In genomic region chr6:37917568-37917967, GRCh38 we compare ENCODE assay signal across 32 cellular contexts.
"Had no signal": no experiment of that assay in that cellular context is flagged by ENCODE, and none has a peak within 500 bp of the region (broad histone marks: within the 10 kb centered on the region; RNA-seq: fewer than 3 reads in every experiment).

No MANE protein-coding gene starts in this region.

- H3K4me3 ChIP-seq: adrenal gland, body of pancreas, colonic mucosa, esophagus squamous epithelium, gastroesophageal sphincter had no signal

- H3K4me3 Mint-ChIP-seq: activated CD4-positive, alpha-beta memory T cell treated with anti-CD3 and anti-CD28 coated beads for 36 hours; activated CD4-positive, alpha-beta T cell treated with anti-CD3 and anti-CD28 coated beads for 36 hours; activated CD4-positive, alpha-beta T cell treated with anti-CD3 and anti-CD28 coated beads, Interleukin-2, amount 10 ng/mL, durations not matched to agents 24 days and 14 days; activated CD8-positive, alpha-beta memory T cell treated with anti-CD3 and anti-CD28 coated beads, Interleukin-2, amount 10 ng/mL, durations not matched to agents 7 days and 5 days; activated CD8-positive, alpha-beta T cell treated with anti-CD3 and anti-CD28 coated beads, Interleukin-2, amount 10 ng/mL, durations not matched to agents 7 days and 5 days; activated naive CD4-positive, alpha-beta T cell treated with anti-CD3 and anti-CD28 coated beads for 36 hours; activated naive CD4-positive, alpha-beta T cell treated with anti-CD3 and anti-CD28 coated beads, Interleukin-2, amount 50 U/mL, for 24 hours; activated naive CD8-positive, alpha-beta T cell treated with anti-CD3 and anti-CD28 coated beads for 36 hours; activated naive CD8-positive, alpha-beta T cell treated with anti-CD3 and anti-CD28 coated beads, Interleukin-2, amount 50 U/mL, for 24 hours; activated T-helper 1 cell treated with anti-CD3 and anti-CD28 coated beads, Interleukin-12 subunit alpha, Interleukin-12 subunit beta, Interleukin-2, Interleukin-4 antibody, amounts not matched to agents 30 ng/mL and 10 ng/mL and 1 ng/mL, durations not matched to agents 14 hours and 24 hours and 36 hours had no signal

- ATAC-seq: activated CD4-positive, alpha-beta T cell treated with anti-CD3 and anti-CD28 coated beads for 36 hours; activated CD8-positive, alpha-beta memory T cell treated with anti-CD3 and anti-CD28 coated beads, Interleukin-2, amount 10 ng/mL, durations not matched to agents 7 days and 5 days; activated CD8-positive, alpha-beta T cell treated with anti-CD3 and anti-CD28 coated beads, Interleukin-2, amount 10 ng/mL, durations not matched to agents 7 days and 5 days; activated naive CD8-positive, alpha-beta T cell treated with anti-CD3 and anti-CD28 coated beads, Interleukin-2, amount 50 U/mL, for 24 hours; body of pancreas; gastroesophageal sphincter had no signal

- H3K4me1 ChIP-seq: colonic mucosa had no signal

- H3K9me3 Mint-ChIP-seq: activated CD4-positive, alpha-beta memory T cell treated with anti-CD3 and anti-CD28 coated beads for 36 hours; activated CD4-positive, alpha-beta T cell treated with anti-CD3 and anti-CD28 coated beads, Interleukin-2, amount 10 ng/mL, durations not matched to agents 24 days and 14 days; activated naive CD4-positive, alpha-beta T cell treated with anti-CD3 and anti-CD28 coated beads for 36 hours; activated naive CD4-positive, alpha-beta T cell treated with anti-CD3 and anti-CD28 coated beads, Interleukin-2, amount 50 U/mL, for 24 hours; activated naive CD8-positive, alpha-beta T cell treated with anti-CD3 and anti-CD28 coated beads for 36 hours; activated naive CD8-positive, alpha-beta T cell treated with anti-CD3 and anti-CD28 coated beads, Interleukin-2, amount 50 U/mL, for 24 hours; activated T-helper 1 cell treated with anti-CD3 and anti-CD28 coated beads, Interleukin-12 subunit alpha, Interleukin-12 subunit beta, Interleukin-2, Interleukin-4 antibody, amounts not matched to agents 30 ng/mL and 10 ng/mL and 1 ng/mL, durations not matched to agents 14 hours and 24 hours and 36 hours; activated T-helper 2 cell treated with anti-CD3 and anti-CD28 coated beads, Interferon-gamma antibody, Interleukin-2, Interleukin-4, amounts not matched to agents 10 μg/mL and 5 μg/mL and 100 μg/mL, durations not matched to agents 14 hours and 24 hours and 36 hours had no signal

- DNase-seq: activated CD4-positive, alpha-beta memory T cell treated with anti-CD3 and anti-CD28 coated beads for 36 hours; activated CD4-positive, alpha-beta T cell treated with anti-CD3 and anti-CD28 coated beads for 36 hours; activated CD4-positive, alpha-beta T cell treated with anti-CD3 and anti-CD28 coated beads, Interleukin-2, amount 10 ng/mL, durations not matched to agents 24 days and 14 days; activated CD4-positive, CD25-positive, alpha-beta regulatory T cell; activated CD4-positive, CD25-positive, alpha-beta regulatory T cell treated with anti-CD3 and anti-CD28 coated beads, Interleukin-2, amount 50 U/mL, for 72 hours; activated CD8-positive, alpha-beta memory T cell treated with anti-CD3 and anti-CD28 coated beads, Interleukin-2, amount 10 ng/mL, durations not matched to agents 7 days and 5 days; activated CD8-positive, alpha-beta memory T cell treated with anti-CD3 and anti-CD28 coated beads, Interleukin-2, amount 50 U/mL, for 4 hours; activated CD8-positive, alpha-beta T cell treated with anti-CD3 and anti-CD28 coated beads, Interleukin-2, amount 10 ng/mL, durations not matched to agents 7 days and 5 days; activated effector memory CD4-positive, alpha-beta T cell treated with anti-CD3 and anti-CD28 coated beads, Interleukin-2, amount 50 U/mL, for 16 hours; activated naive CD4-positive, alpha-beta T cell treated with anti-CD3 and anti-CD28 coated beads for 36 hours; activated naive CD8-positive, alpha-beta T cell treated with anti-CD3 and anti-CD28 coated beads for 36 hours; activated naive CD8-positive, alpha-beta T cell treated with anti-CD3 and anti-CD28 coated beads, Interleukin-2, amount 50 U/mL, for 24 hours; activated T-cell treated with anti-CD3 and anti-CD28 coated beads, Interleukin-2, amount 50 U/mL, for 1 hour; activated T-cell treated with anti-CD3 and anti-CD28 coated beads, Interleukin-2, amount 50 U/mL, for 48 hours; adrenal gland; amygdala; aorta; body of pancreas; caudate nucleus; colonic mucosa; effector CD8-positive, alpha-beta T cell; esophagus squamous epithelium; foreskin melanocyte; head of caudate nucleus; T-helper 2 cell had no signal

- H3K27ac ChIP-seq: adrenal gland, body of pancreas, colonic mucosa, epithelial cell of prostate, esophagus squamous epithelium, gastroesophageal sphincter had no signal

- FAIRE-seq: endometrium, endothelial cell of umbilical vein had no signal

- H3K27ac Mint-ChIP-seq: activated CD4-positive, alpha-beta memory T cell treated with anti-CD3 and anti-CD28 coated beads for 36 hours; activated CD4-positive, alpha-beta T cell treated with anti-CD3 and anti-CD28 coated beads for 36 hours; activated CD4-positive, alpha-beta T cell treated with anti-CD3 and anti-CD28 coated beads, Interleukin-2, amount 10 ng/mL, durations not matched to agents 24 days and 14 days; activated CD8-positive, alpha-beta memory T cell treated with anti-CD3 and anti-CD28 coated beads, Interleukin-2, amount 10 ng/mL, durations not matched to agents 7 days and 5 days; activated CD8-positive, alpha-beta T cell treated with anti-CD3 and anti-CD28 coated beads, Interleukin-2, amount 10 ng/mL, durations not matched to agents 7 days and 5 days; activated naive CD4-positive, alpha-beta T cell treated with anti-CD3 and anti-CD28 coated beads for 36 hours; activated naive CD4-positive, alpha-beta T cell treated with anti-CD3 and anti-CD28 coated beads, Interleukin-2, amount 50 U/mL, for 24 hours; activated naive CD8-positive, alpha-beta T cell treated with anti-CD3 and anti-CD28 coated beads for 36 hours; activated naive CD8-positive, alpha-beta T cell treated with anti-CD3 and anti-CD28 coated beads, Interleukin-2, amount 50 U/mL, for 24 hours; activated T-helper 1 cell treated with anti-CD3 and anti-CD28 coated beads, Interleukin-12 subunit alpha, Interleukin-12 subunit beta, Interleukin-2, Interleukin-4 antibody, amounts not matched to agents 30 ng/mL and 10 ng/mL and 1 ng/mL, durations not matched to agents 14 hours and 24 hours and 36 hours; activated T-helper 2 cell treated with anti-CD3 and anti-CD28 coated beads, Interferon-gamma antibody, Interleukin-2, Interleukin-4, amounts not matched to agents 10 μg/mL and 5 μg/mL and 100 μg/mL, durations not matched to agents 14 hours and 24 hours and 36 hours had no signal

- H3K27me3 Mint-ChIP-seq: activated CD4-positive, alpha-beta memory T cell treated with anti-CD3 and anti-CD28 coated beads for 36 hours; activated CD4-positive, alpha-beta T cell treated with anti-CD3 and anti-CD28 coated beads for 36 hours; activated CD4-positive, alpha-beta T cell treated with anti-CD3 and anti-CD28 coated beads, Interleukin-2, amount 10 ng/mL, durations not matched to agents 24 days and 14 days; activated CD8-positive, alpha-beta memory T cell treated with anti-CD3 and anti-CD28 coated beads, Interleukin-2, amount 10 ng/mL, durations not matched to agents 7 days and 5 days; activated naive CD4-positive, alpha-beta T cell treated with anti-CD3 and anti-CD28 coated beads, Interleukin-2, amount 50 U/mL, for 24 hours; activated naive CD8-positive, alpha-beta T cell treated with anti-CD3 and anti-CD28 coated beads for 36 hours; activated naive CD8-positive, alpha-beta T cell treated with anti-CD3 and anti-CD28 coated beads, Interleukin-2, amount 50 U/mL, for 24 hours had no signal

- H3K36me3 ChIP-seq: adrenal gland, colonic mucosa had no signal

- H3K9me3 ChIP-seq: adrenal gland, body of pancreas, colonic mucosa, esophagus squamous epithelium, gastroesophageal sphincter had no signal

- H3K27me3 ChIP-seq: adrenal gland, body of pancreas, colonic mucosa, esophagus squamous epithelium, gastroesophageal sphincter had no signal
